In genomic region chr21:15794277-15794912, GRCh38 we compare ENCODE assay signal across 1 cellular context.
TF ChIP-seq lines count a peak whose summit lies in the region.

No MANE protein-coding gene starts in this region.

TF ChIP-seq in K562, 482 proteins besides CTCF, POLR2A, EP300 and RAD21:
- TF ChIP-seq ZNF785 (CRISPR knock-in tag; IDR thresholded peaks at IDR 0.05) (no peak), BDP1 (IDR thresholded peaks at IDR 0.05; ENCODE audit: insufficient read depth, insufficient read length) (no peak), RFX5 (IDR thresholded peaks at IDR 0.05; ENCODE audit: low read depth, low read length) (no peak), ARID3B (CRISPR knock-in tag; IDR thresholded peaks at IDR 0.05; ENCODE audit: borderline replicate concordance) (no peak), HDAC2 (IDR thresholded peaks at IDR 0.05) (no peak), ADNP (tag; IDR thresholded peaks at IDR 0.05) (no peak), ZNF174 (CRISPR knock-in tag; IDR thresholded peaks at IDR 0.05) (no peak), HSF4 (CRISPR knock-in tag; IDR thresholded peaks at IDR 0.05; ENCODE audit: borderline replicate concordance) (no peak), TEAD4 (IDR thresholded peaks at IDR 0.05; ENCODE audit: low read length) (no peak), TEAD4 (CRISPR knock-in tag; IDR thresholded peaks at IDR 0.05; ENCODE audit: borderline replicate concordance) (no peak), MEF2A (IDR thresholded peaks at IDR 0.05; ENCODE audit: control insufficient read depth, low read depth, low read length) (no peak), CGGBP1 (CRISPR knock-in tag; IDR thresholded peaks at IDR 0.05) (no peak), ZNF699 (CRISPR knock-in tag; IDR thresholded peaks at IDR 0.05; ENCODE audit: insufficient replicate concordance) (no peak), PURB (CRISPR knock-in tag; IDR thresholded peaks at IDR 0.05; ENCODE audit: low read depth) (no peak), BCOR (IDR thresholded peaks at IDR 0.05) (no peak), BCL6 (CRISPR knock-in tag; IDR thresholded peaks at IDR 0.05) (no peak)
